In the genomic region with DNA sequence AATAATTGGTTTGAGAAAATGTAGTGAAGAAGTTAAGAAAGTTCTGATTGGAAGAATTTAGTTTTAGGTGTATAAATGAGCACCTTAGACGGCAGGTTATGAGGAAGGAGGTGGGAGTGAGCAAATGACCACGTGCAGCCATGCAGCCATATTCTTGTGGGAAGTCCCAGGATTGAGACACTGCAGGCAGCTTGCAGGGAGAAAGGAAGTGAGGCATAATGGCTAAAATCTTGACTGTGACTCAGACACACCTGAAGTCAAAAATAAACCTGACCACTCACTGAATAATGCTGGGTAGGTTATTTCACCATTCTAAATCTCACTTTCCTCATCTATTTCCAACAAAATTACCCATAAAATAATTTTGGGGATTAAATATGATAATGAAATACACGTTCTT, we compare ENCODE assay signal across 8 cellular contexts. TPM values are rescaled to one million over a fixed set of nuclear protein-coding genes. Genes with fewer than 3 reads are reported as not detected.
DNase-seq lines count a peak whose midpoint lies in the region; ATAC-seq, FAIRE-seq and TF ChIP-seq lines count a peak whose summit lies in the region.

No MANE protein-coding gene starts in this region.

- 62% methylated on average over 3 of the region's 3 CpGs for WGBS in SK-N-SH (ENCODE audit: low lambda C conversion rate)

- no peak for TF ChIP-seq CTCF in SK-N-SH (IDR thresholded peaks at IDR 0.05)
- TF ChIP-seq CTCF in neural crest cell (conservative IDR thresholded peaks at IDR 0.05) = no peak
- no peak for TF ChIP-seq CTCF in kidney (IDR thresholded peaks at IDR 0.05; ENCODE audit: borderline replicate concordance, extremely low read depth, insufficient read depth)
- no peak for TF ChIP-seq CTCF in left ventricle myocardium inferior (IDR thresholded peaks at IDR 0.05; ENCODE audit: borderline replicate concordance)

- H3K4me3 ChIP-seq in SK-N-SH (ENCODE audit: low read depth in 2 of 2, low read length in 1 of 2) (no peak overlapping the region), kidney (ENCODE audit: low read length in 2 of 2) (no peak overlapping the region), left ventricle myocardium inferior (no peak overlapping the region)

- DNase-seq in SK-N-SH (no peak), neural crest cell (ENCODE audit: low read depth, low spot score) (no peak), NCI-H2081 (lab: John Stamatoyannopoulos, UW) (no peak), kidney (no peak), T-helper 9 cell (no peak), left ventricle myocardium inferior (no peak)

- no peak overlapping the region; the same call in 1 of the 2 replicates for H3K9ac ChIP-seq in SK-N-SH
- no peak overlapping the region for H3K9ac ChIP-seq in kidney (ENCODE audit: low read length in 2 of 2)

- H3K9me3 Mint-ChIP-seq in neural crest cell = no peaks in the 10 kb centered on the region

- no peaks in the 10 kb centered on the region for H3K36me3 Mint-ChIP-seq in neural crest cell (ENCODE audit: low read depth)

- peak overlapping the region; percentile 4 for H3K27ac Mint-ChIP-seq in neural crest cell (ENCODE audit: unreplicated experiment)

- no peak for TF ChIP-seq RAD21 in SK-N-SH (IDR thresholded peaks at IDR 0.05; ENCODE audit: low read length)

- H3K9me3 ChIP-seq in SK-N-SH = no peaks in the 10 kb centered on the region
- no peaks in the 10 kb centered on the region for H3K9me3 ChIP-seq in kidney (ENCODE audit: control insufficient read depth in 1 of 2, low read length in 2 of 2)
- H3K9me3 ChIP-seq in left ventricle myocardium inferior (replicated peaks) = no peaks in the 10 kb centered on the region

- H3K36me3 ChIP-seq in SK-N-SH (replicated peaks in 1 of 2; ENCODE audit: control insufficient read depth in 1 of 2, insufficient read depth in 2 of 2, low read length in 1 of 2) = no peaks in the 10 kb centered on the region
- no peaks in the 10 kb centered on the region for H3K36me3 ChIP-seq in kidney (ENCODE audit: control insufficient read depth in 1 of 2, insufficient read depth in 2 of 2, low read length in 2 of 2)
- H3K36me3 ChIP-seq in left ventricle myocardium inferior = no peaks in the 10 kb centered on the region

- CTCF ChIA-PET in SK-N-SH (lab: Yijun Ruan, JAX) = no interaction called here

- no peak for TF ChIP-seq EP300 in SK-N-SH (IDR thresholded peaks at IDR 0.05; ENCODE audit: borderline replicate concordance in 1 of 2, low read depth in 1 of 2, low read length in 1 of 2)

- no peaks in the 10 kb centered on the region for H4K20me1 ChIP-seq in SK-N-SH (ENCODE audit: insufficient read depth)

- H3K27ac ChIP-seq in SK-N-SH (ENCODE audit: low read depth in 2 of 2, low read length in 1 of 2) (peak overlapping the region; percentile 19 to 74; a peak in 3 of 4 replicates), kidney (ENCODE audit: low read depth in 2 of 2, low read length in 2 of 2) (no peak overlapping the region), left ventricle myocardium inferior (replicated peaks) (no peak overlapping the region)

- no peak for FAIRE-seq in kidney (lab: Jason Lieb, UNC)

- peaks cover 3% of the 10 kb centered on the region for H3K4me1 Mint-ChIP-seq in neural crest cell

- H3F3A ChIP-seq in SK-N-SH (replicated peaks; ENCODE audit: insufficient read depth) = peaks cover 29% of the 10 kb centered on the region

- H3K27me3 Mint-ChIP-seq in neural crest cell (ENCODE audit: low read depth) = no peaks in the 10 kb centered on the region

- H3K4me2 ChIP-seq in SK-N-SH = peak overlapping the region; percentile 52

- H3K9me2 ChIP-seq in SK-N-SH = no peaks in the 10 kb centered on the region

- POLR2A ChIA-PET in SK-N-SH (lab: Yijun Ruan, JAX) = no interaction called here

- H3K4me1 ChIP-seq in SK-N-SH (ENCODE audit: control insufficient read depth in 1 of 2, insufficient read depth in 2 of 2, low read depth in 1 of 2, low read length in 1 of 2) = peaks cover 5 to 53% of the 10 kb centered on the region in 2 experiments
- peaks cover 0 to 7% of the 10 kb centered on the region in 2 donors for H3K4me1 ChIP-seq in kidney (ENCODE audit: control insufficient read depth in 1 of 2, insufficient read depth in 1 of 2, low read depth in 1 of 2, low read length in 2 of 2)
- H3K4me1 ChIP-seq in left ventricle myocardium inferior = peaks cover 57% of the 10 kb centered on the region

- ATAC-seq in GM19035 (IDR thresholded peaks at IDR 0.05; ENCODE audit: unreplicated experiment) (peak; percentile 65), HG02885 (IDR thresholded peaks at IDR 0.05; ENCODE audit: poor library complexity, unreplicated experiment) (peak; percentile 61)

- intact Hi-C loops in kidney (cut with DNase I) (no loop called here), left ventricle myocardium inferior (cut with micrococcal nuclease) (no loop called here)

- H3K4me3 Mint-ChIP-seq in neural crest cell = no peak overlapping the region

- peaks cover 65% of the 10 kb centered on the region; the same call in 1 of the 2 replicates for H3K79me2 ChIP-seq in SK-N-SH (ENCODE audit: insufficient read depth)

- H3K27me3 ChIP-seq in SK-N-SH (ENCODE audit: insufficient read depth) (no peaks in the 10 kb centered on the region), left ventricle myocardium inferior (ENCODE audit: low read depth) (no peaks in the 10 kb centered on the region)

- no peak overlapping the region for H2AFZ ChIP-seq in SK-N-SH (ENCODE audit: low read depth)

TF ChIP-seq in SK-N-SH, 30 proteins besides CTCF, POLR2A, EP300 and RAD21 (continues in another document):
- TF ChIP-seq, protein P1, sequence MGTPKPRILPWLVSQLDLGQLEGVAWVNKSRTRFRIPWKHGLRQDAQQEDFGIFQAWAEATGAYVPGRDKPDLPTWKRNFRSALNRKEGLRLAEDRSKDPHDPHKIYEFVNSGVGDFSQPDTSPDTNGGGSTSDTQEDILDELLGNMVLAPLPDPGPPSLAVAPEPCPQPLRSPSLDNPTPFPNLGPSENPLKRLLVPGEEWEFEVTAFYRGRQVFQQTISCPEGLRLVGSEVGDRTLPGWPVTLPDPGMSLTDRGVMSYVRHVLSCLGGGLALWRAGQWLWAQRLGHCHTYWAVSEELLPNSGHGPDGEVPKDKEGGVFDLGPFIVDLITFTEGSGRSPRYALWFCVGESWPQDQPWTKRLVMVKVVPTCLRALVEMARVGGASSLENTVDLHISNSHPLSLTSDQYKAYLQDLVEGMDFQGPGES (IDR thresholded peaks at IDR 0.05; ENCODE audit: low read depth, low read length) = no peak
- TF ChIP-seq POLR2AphosphoS5 (IDR thresholded peaks at IDR 0.05; ENCODE audit: low read depth, low read length) (no peak), SMC3 (IDR thresholded peaks at IDR 0.05; ENCODE audit: low read depth, low read length) (no peak), TEAD4 (IDR thresholded peaks at IDR 0.05; ENCODE audit: borderline replicate concordance, insufficient read depth) (no peak), ELF1 (IDR thresholded peaks at IDR 0.05) (no peak), TAF1 (IDR thresholded peaks at IDR 0.05; ENCODE audit: borderline replicate concordance, low read depth, low read length) (no peak), GATA2 (CRISPR knock-in tag; IDR thresholded peaks at IDR 0.05) (no peak), MEF2A (IDR thresholded peaks at IDR 0.05; ENCODE audit: borderline replicate concordance, low read depth) (peak; percentile 65; the same call in 1 of the 2 replicates), RCOR1 (IDR thresholded peaks at IDR 0.05; ENCODE audit: low read length) (no peak), RFX5 (IDR thresholded peaks at IDR 0.05; ENCODE audit: low read length) (no peak), JUND (IDR thresholded peaks at IDR 0.05) (no peak), RXRA (IDR thresholded peaks at IDR 0.05; ENCODE audit: borderline replicate concordance, low read depth) (no peak), CHD2 (IDR thresholded peaks at IDR 0.05; ENCODE audit: low read length, partially characterized antibody) (no peak), TCF12 (IDR thresholded peaks at IDR 0.05) (no peak; the same call in 1 of the 2 replicates), MXI1 (IDR thresholded peaks at IDR 0.05; ENCODE audit: low read depth, low read length) (no peak), YY1 (IDR thresholded peaks at IDR 0.05; ENCODE audit: low read depth) (peak; percentile 44; the same call in 1 of the 2 replicates), FOSL2 (IDR thresholded peaks at IDR 0.05; ENCODE audit: borderline replicate concordance, low read depth) (no peak)
- TF ChIP-seq, protein P2, sequence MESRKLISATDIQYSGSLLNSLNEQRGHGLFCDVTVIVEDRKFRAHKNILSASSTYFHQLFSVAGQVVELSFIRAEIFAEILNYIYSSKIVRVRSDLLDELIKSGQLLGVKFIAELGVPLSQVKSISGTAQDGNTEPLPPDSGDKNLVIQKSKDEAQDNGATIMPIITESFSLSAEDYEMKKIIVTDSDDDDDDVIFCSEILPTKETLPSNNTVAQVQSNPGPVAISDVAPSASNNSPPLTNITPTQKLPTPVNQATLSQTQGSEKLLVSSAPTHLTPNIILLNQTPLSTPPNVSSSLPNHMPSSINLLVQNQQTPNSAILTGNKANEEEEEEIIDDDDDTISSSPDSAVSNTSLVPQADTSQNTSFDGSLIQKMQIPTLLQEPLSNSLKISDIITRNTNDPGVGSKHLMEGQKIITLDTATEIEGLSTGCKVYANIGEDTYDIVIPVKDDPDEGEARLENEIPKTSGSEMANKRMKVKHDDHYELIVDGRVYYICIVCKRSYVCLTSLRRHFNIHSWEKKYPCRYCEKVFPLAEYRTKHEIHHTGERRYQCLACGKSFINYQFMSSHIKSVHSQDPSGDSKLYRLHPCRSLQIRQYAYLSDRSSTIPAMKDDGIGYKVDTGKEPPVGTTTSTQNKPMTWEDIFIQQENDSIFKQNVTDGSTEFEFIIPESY (IDR thresholded peaks at IDR 0.05; ENCODE audit: borderline replicate concordance, low read depth) = no peak
- TF ChIP-seq, protein P3, sequence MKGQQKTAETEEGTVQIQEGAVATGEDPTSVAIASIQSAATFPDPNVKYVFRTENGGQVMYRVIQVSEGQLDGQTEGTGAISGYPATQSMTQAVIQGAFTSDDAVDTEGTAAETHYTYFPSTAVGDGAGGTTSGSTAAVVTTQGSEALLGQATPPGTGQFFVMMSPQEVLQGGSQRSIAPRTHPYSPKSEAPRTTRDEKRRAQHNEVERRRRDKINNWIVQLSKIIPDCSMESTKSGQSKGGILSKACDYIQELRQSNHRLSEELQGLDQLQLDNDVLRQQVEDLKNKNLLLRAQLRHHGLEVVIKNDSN (IDR thresholded peaks at IDR 0.05; ENCODE audit: borderline replicate concordance, low read depth) = peak; percentile 35; the same call in 1 of the 2 replicates
- TF ChIP-seq, protein P4, sequence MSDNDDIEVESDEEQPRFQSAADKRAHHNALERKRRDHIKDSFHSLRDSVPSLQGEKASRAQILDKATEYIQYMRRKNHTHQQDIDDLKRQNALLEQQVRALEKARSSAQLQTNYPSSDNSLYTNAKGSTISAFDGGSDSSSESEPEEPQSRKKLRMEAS (IDR thresholded peaks at IDR 0.05; ENCODE audit: low read depth) = peak; percentile 79

RNA-seq across cellular contexts. Expression of a gene that starts 16.6 kb away (rescaled TPM):
- polyA plus RNA-seq in SK-N-SH (2012; rRNA removed) (12.7 and 17.4 TPM in 2 replicates), kidney (ENCODE audit: insufficient read depth, low read depth, low replicate concordance) (6.9 TPM)
- 13.5 and 13.9 TPM in 2 replicates for polyA plus RNA-seq in SK-N-SH (2012; cell fraction: cytosol; rRNA removed)
- polyA plus RNA-seq in SK-N-SH (2012; cell fraction: nucleus; rRNA removed) = 19.6 and 19.8 TPM in 2 replicates
- total RNA-seq in neural crest cell (21.0 and 23.5 TPM in 2 replicates), kidney (47.7 TPM), left ventricle myocardium inferior (14.0 TPM)

Comparison
In these comparisons a context has a peak if more than half of its experiments do, and no peak if none do; other contexts are left out.
1. H3K27ac ChIP-seq: peak in SK-N-SH (2 of 2); none in kidney (0 of 2) and left ventricle myocardium inferior (single experiment).